ENCODE assay signal across 10 cellular contexts in the genomic region with DNA sequence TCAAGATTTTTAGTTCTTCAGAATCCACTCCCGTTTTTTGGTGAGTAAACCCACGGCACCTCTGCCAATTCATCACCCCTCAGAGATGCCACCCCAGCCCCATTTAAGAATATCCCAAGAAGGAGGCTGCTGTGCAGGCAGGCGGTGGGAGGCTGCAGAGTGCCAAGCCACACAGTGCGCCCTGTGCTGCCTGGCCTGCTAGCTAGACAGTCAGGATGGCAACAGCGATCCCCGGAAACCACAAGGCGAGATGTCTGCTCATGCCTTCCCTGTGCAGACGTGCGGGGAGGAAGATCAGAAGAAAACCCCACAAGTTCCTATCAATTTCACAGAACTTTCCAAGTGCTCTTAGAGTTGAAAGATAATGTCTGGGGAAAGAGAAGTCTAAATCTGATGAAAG.
DNase-seq lines count a peak whose midpoint lies in the region; ATAC-seq and TF ChIP-seq lines count a peak whose summit lies in the region.
"Had no signal": no experiment of that assay in that cellular context is flagged by ENCODE, and none has a peak within 500 bp of the region (broad histone marks: within the 10 kb centered on the region; RNA-seq: fewer than 3 reads in every experiment).

No MANE protein-coding gene starts in this region.

- no peaks in the 10 kb centered on the region for H3K27me3 ChIP-seq in CD8-positive, alpha-beta memory T cell (ENCODE audit: insufficient read depth, low read length, poor library complexity, severe bottlenecking)
- H3K27me3 ChIP-seq in left lung: no peaks in the 10 kb centered on the region

- ATAC-seq in natural killer cell treated with Interleukin-12 subunit alpha and Interleukin-12 subunit beta and Interleukin-15 and Interleukin-18, amount 100 ng/mL, for 72 hours: peak; percentile 77 to 82
- no peak for ATAC-seq in left lung
- no peak for ATAC-seq in GM21423 (IDR thresholded peaks at IDR 0.05; ENCODE audit: unreplicated experiment)
- ATAC-seq: sciatic nerve had no signal

- peak overlapping the region; percentile 17 for H3K27ac ChIP-seq in CD8-positive, alpha-beta memory T cell (ENCODE audit: low read depth, low read length)
- H3K27ac ChIP-seq in left lung: no peak overlapping the region

- no peaks in the 10 kb centered on the region for H3K9me3 Mint-ChIP-seq in CD8-positive, alpha-beta memory T cell
- no peaks in the 10 kb centered on the region for H3K9me3 Mint-ChIP-seq in natural killer cell treated with Interleukin-12 subunit alpha and Interleukin-12 subunit beta and Interleukin-15 and Interleukin-18, amount 100 ng/mL, for 72 hours

- H3K4me1 Mint-ChIP-seq in CD8-positive, alpha-beta memory T cell: peaks cover 80 to 99% (median 96%) of the 10 kb centered on the region in 3 donors
- peaks cover 53 to 54% of the 10 kb centered on the region in 2 donors for H3K4me1 Mint-ChIP-seq in natural killer cell treated with Interleukin-12 subunit alpha and Interleukin-12 subunit beta and Interleukin-15 and Interleukin-18, amount 100 ng/mL, for 72 hours (ENCODE audit: low read depth in 2 of 2)

- H3K4me1 ChIP-seq in CD8-positive, alpha-beta memory T cell (ENCODE audit: insufficient read depth, low read length): peaks cover 93% of the 10 kb centered on the region
- peaks cover 0 to 16% of the 10 kb centered on the region in 2 donors for H3K4me1 ChIP-seq in left lung

- H3K27ac Mint-ChIP-seq in CD8-positive, alpha-beta memory T cell: peak overlapping the region; percentile 94 to 99 (median 98)
- peak overlapping the region in 1 of 2 donors; percentile 86 for H3K27ac Mint-ChIP-seq in natural killer cell treated with Interleukin-12 subunit alpha and Interleukin-12 subunit beta and Interleukin-15 and Interleukin-18, amount 100 ng/mL, for 72 hours

- POLR2A ChIA-PET in CD8-positive, alpha-beta memory T cell (lab: Charles Lee): interaction anchor here (1.0 to 2.0 kb wide), 2 partner anchors 10 to 65 kb away, joined by 3 to 11 read pairs; no protein-coding TSS in a partner anchor

- CTCF ChIA-PET in CD8-positive, alpha-beta memory T cell (lab: Charles Lee): interaction anchor here (1.3 to 4.4 kb wide), 5 partner anchors 10 to 102 kb away, joined by 6 to 28 read pairs (median 7); no protein-coding TSS in a partner anchor

- peak in 4 of 5 donors; percentile 50 to 72 (median 66) for DNase-seq in CD8-positive, alpha-beta memory T cell
- DNase-seq in T-helper 22 cell (ENCODE audit: low read depth): peak; percentile 62
- DNase-seq in activated gamma-delta T cell treated with Interleukin-2 at 50 U/mL for 16 hours: peak; percentile 53
- DNase-seq in natural killer cell treated with Interleukin-12 subunit alpha and Interleukin-12 subunit beta and Interleukin-15 and Interleukin-18, amount 100 ng/mL, for 72 hours (ENCODE audit: low spot score): no peak
- no peak for DNase-seq in left lung
- DNase-seq in NCI-H345 treated with DMSO at 0.1 percent for 48 hours (lab: John Stamatoyannopoulos, UW; ENCODE audit: unreplicated experiment): no peak
- no peak for DNase-seq in HuH-7.5 (ENCODE audit: low spot score)
- DNase-seq: T1000 had no signal

- intact Hi-C loops in left lung (cut with DNase I): no loop called here

- H3K4me3 ChIP-seq in CD8-positive, alpha-beta memory T cell (ENCODE audit: low read length): peak overlapping the region; percentile 10
- H3K4me3 ChIP-seq in left lung: no peak overlapping the region

- H3K36me3 Mint-ChIP-seq in CD8-positive, alpha-beta memory T cell: peaks cover 21 to 69% (median 42%) of the 10 kb centered on the region in 3 donors
- peaks cover 36% of the 10 kb centered on the region for H3K36me3 Mint-ChIP-seq in natural killer cell treated with Interleukin-12 subunit alpha and Interleukin-12 subunit beta and Interleukin-15 and Interleukin-18, amount 100 ng/mL, for 72 hours

- H3K4me3 Mint-ChIP-seq in CD8-positive, alpha-beta memory T cell: peak overlapping the region; percentile 66 to 78 (median 73)
- H3K4me3 Mint-ChIP-seq in natural killer cell treated with Interleukin-12 subunit alpha and Interleukin-12 subunit beta and Interleukin-15 and Interleukin-18, amount 100 ng/mL, for 72 hours: peak overlapping the region; percentile 28

- TF ChIP-seq CTCF in left lung (IDR thresholded peaks at IDR 0.05): no peak

- H3K27me3 Mint-ChIP-seq in CD8-positive, alpha-beta memory T cell: peaks cover 0 to 4% of the 10 kb centered on the region in 2 donors
- H3K27me3 Mint-ChIP-seq in natural killer cell treated with Interleukin-12 subunit alpha and Interleukin-12 subunit beta and Interleukin-15 and Interleukin-18, amount 100 ng/mL, for 72 hours: peaks cover 0 to 2% of the 10 kb centered on the region in 2 donors

- H3K36me3 ChIP-seq in CD8-positive, alpha-beta memory T cell (ENCODE audit: insufficient read depth, low read length): no peaks in the 10 kb centered on the region
- peaks cover 0 to 32% of the 10 kb centered on the region in 2 donors for H3K36me3 ChIP-seq in left lung

- H3K9me3 ChIP-seq in CD8-positive, alpha-beta memory T cell (ENCODE audit: low read length): no peaks in the 10 kb centered on the region
- H3K9me3 ChIP-seq in left lung: no peaks in the 10 kb centered on the region

Comparison
In these comparisons a context has a peak if more than half of its experiments do, and no peak if none do; other contexts are left out.
1. DNase-seq: peak in CD8-positive, alpha-beta memory T cell (4 of 5), T-helper 22 cell (single experiment) and activated gamma-delta T cell treated with Interleukin-2 at 50 U/mL for 16 hours (single experiment); none in natural killer cell treated with Interleukin-12 subunit alpha and Interleukin-12 subunit beta and Interleukin-15 and Interleukin-18, amount 100 ng/mL, for 72 hours (single experiment), left lung (0 of 2), NCI-H345 treated with DMSO at 0.1 percent for 48 hours (single experiment) and HuH-7.5 (single experiment).
2. ATAC-seq: peak in natural killer cell treated with Interleukin-12 subunit alpha and Interleukin-12 subunit beta and Interleukin-15 and Interleukin-18, amount 100 ng/mL, for 72 hours (2 of 2); none in left lung (single experiment) and GM21423 (single experiment).